19 cellular contexts compared by ENCODE assay signal in the genomic region with DNA sequence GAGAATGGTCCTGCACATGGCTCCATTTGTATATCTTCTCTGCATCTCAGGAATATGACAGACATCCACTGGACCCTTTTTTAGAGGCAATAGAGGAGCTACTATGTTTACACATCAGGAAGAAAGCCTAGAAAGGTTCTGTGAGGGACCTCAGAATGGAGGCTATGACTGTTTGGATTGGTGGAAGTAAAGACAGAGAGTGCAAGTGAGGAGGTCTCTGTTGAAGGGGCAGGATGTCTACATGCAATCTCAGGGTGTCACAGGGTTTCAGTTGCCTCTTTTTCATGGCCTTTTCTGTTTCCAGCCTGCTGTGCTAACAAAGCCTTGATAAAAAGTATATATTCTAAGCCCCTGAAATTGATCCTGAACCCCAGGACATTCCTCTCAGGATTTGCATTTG. TPM values are rescaled to one million over a fixed set of nuclear protein-coding genes. Genes with fewer than 3 reads are reported as not detected.
DNase-seq lines count a peak whose midpoint lies in the region; ATAC-seq and TF ChIP-seq lines count a peak whose summit lies in the region.
"Had no signal": no experiment of that assay in that cellular context is flagged by ENCODE, and none has a peak within 500 bp of the region (broad histone marks: within the 10 kb centered on the region; RNA-seq: fewer than 3 reads in every experiment).

No MANE protein-coding gene starts in this region.

- peak overlapping the region; percentile 41 for H3K27ac Mint-ChIP-seq in activated naive CD4-positive, alpha-beta T cell treated with anti-CD3 and anti-CD28 coated beads, Interleukin-2, amount 50 U/mL, for 24 hours
- no peak overlapping the region for H3K27ac Mint-ChIP-seq in activated naive CD4-positive, alpha-beta T cell treated with anti-CD3 and anti-CD28 coated beads for 36 hours
- H3K27ac Mint-ChIP-seq in naive thymus-derived CD4-positive, alpha-beta T cell: peak overlapping the region in 5 of 9 donors; percentile 36 to 83 (median 51)
- H3K27ac Mint-ChIP-seq: H9, IgD-negative memory B cell had no signal

- peaks cover 22% of the 10 kb centered on the region; the same call in 1 of the 2 replicates for H3K9me3 ChIP-seq in Loucy (ENCODE audit: insufficient read depth, low read depth, low read length)
- peaks cover 5 to 12% (median 6%) of the 10 kb centered on the region in 3 experiments for H3K9me3 ChIP-seq in naive thymus-derived CD4-positive, alpha-beta T cell (ENCODE audit: control insufficient read depth in 2 of 3, low read length in 3 of 3)
- no peaks in the 10 kb centered on the region for H3K9me3 ChIP-seq in upper lobe of right lung
- no peaks in the 10 kb centered on the region for H3K9me3 ChIP-seq in A673 (ENCODE audit: low read depth, low read length, poor library complexity, severe bottlenecking)
- H3K9me3 ChIP-seq: BE2C had no signal

- ATAC-seq in naive thymus-derived CD4-positive, alpha-beta T cell: no peak
- no peak for ATAC-seq in upper lobe of right lung
- ATAC-seq: HepG2 had no signal

- H3K27me3 ChIP-seq in Loucy (ENCODE audit: insufficient read depth, low read length, poor library complexity, severe bottlenecking) (no peaks in the 10 kb centered on the region), upper lobe of right lung (no peaks in the 10 kb centered on the region), A673 (replicated peaks; ENCODE audit: insufficient read depth, low read depth, low read length, poor library complexity) (no peaks in the 10 kb centered on the region)
- H3K27me3 ChIP-seq in naive thymus-derived CD4-positive, alpha-beta T cell (ENCODE audit: control insufficient read depth in 2 of 2, insufficient read depth in 2 of 2, low read length in 2 of 2): no peaks in the 10 kb centered on the region
- H3K27me3 ChIP-seq: BE2C had no signal

- no peak for DNase-seq in activated naive CD4-positive, alpha-beta T cell treated with anti-CD3 and anti-CD28 coated beads for 36 hours
- DNase-seq in naive thymus-derived CD4-positive, alpha-beta T cell: no peak
- DNase-seq in upper lobe of right lung: no peak
- no peak for DNase-seq in A673 (ENCODE audit: low spot score)
- DNase-seq: ACHN; BE2C; C1 segment of cervical spinal cord; Calu3; CD4-positive, CD25-positive, alpha-beta regulatory T cell; DMS 273 treated with DMSO at 0.1 percent for 48 hours; DMS53; GOT3; H9; KBM-7 had no signal

- peak overlapping the region; percentile 45; the same call in 1 of the 2 replicates for H2AFZ ChIP-seq in Loucy (ENCODE audit: low read length)

- H4K20me1 ChIP-seq in Loucy (ENCODE audit: insufficient read depth, low read length, poor library complexity, severe bottlenecking): no peaks in the 10 kb centered on the region

- CTCF ChIA-PET in activated naive CD4-positive, alpha-beta T cell treated with anti-CD3 and anti-CD28 coated beads for 36 hours (lab: Charles Lee): interaction anchor here (1.0 kb wide), 1 partner anchor 10 kb away, joined by 3 read pairs; no protein-coding TSS in a partner anchor
- CTCF ChIA-PET in naive thymus-derived CD4-positive, alpha-beta T cell (lab: Charles Lee): interaction anchor here (0.6 kb wide), 1 partner anchor 10 kb away, joined by 5 read pairs; the partner anchor contains the start of gene GIMAP6
- CTCF ChIA-PET in A673 (lab: Charles Lee): no interaction called here

- H3K4me3 ChIP-seq in Loucy (ENCODE audit: low read length, poor library complexity, severe bottlenecking): no peak overlapping the region
- no peak overlapping the region for H3K4me3 ChIP-seq in naive thymus-derived CD4-positive, alpha-beta T cell (ENCODE audit: low read length)
- H3K4me3 ChIP-seq in upper lobe of right lung: no peak overlapping the region
- H3K4me3 ChIP-seq in A673 (ENCODE audit: low read depth, low read length, poor library complexity, severe bottlenecking): no peak overlapping the region

- no peaks in the 10 kb centered on the region for H3F3A ChIP-seq in Loucy (ENCODE audit: low read depth)

- no TSS peak for BruUV-seq in A673 (replicated peaks; lab: Mats Ljungman, UMichigan)

- no peak for TF ChIP-seq CTCF in Loucy (conservative IDR thresholded peaks at IDR 0.05; ENCODE audit: low read length)
- TF ChIP-seq CTCF in upper lobe of right lung (IDR thresholded peaks at IDR 0.05): no peak
- no peak for TF ChIP-seq CTCF in A673 (conservative IDR thresholded peaks at IDR 0.05; ENCODE audit: low read depth, low read length)

- H3K27me3 Mint-ChIP-seq in activated naive CD4-positive, alpha-beta T cell treated with anti-CD3 and anti-CD28 coated beads, Interleukin-2, amount 50 U/mL, for 24 hours: no peaks in the 10 kb centered on the region
- no peaks in the 10 kb centered on the region for H3K27me3 Mint-ChIP-seq in activated naive CD4-positive, alpha-beta T cell treated with anti-CD3 and anti-CD28 coated beads for 36 hours (ENCODE audit: low read depth)
- no peaks in the 10 kb centered on the region for H3K27me3 Mint-ChIP-seq in naive thymus-derived CD4-positive, alpha-beta T cell
- H3K27me3 Mint-ChIP-seq: CD4-positive, CD25-positive, alpha-beta regulatory T cell had no signal

- no peaks in the 10 kb centered on the region for H3K9me2 ChIP-seq in Loucy (replicated peaks; ENCODE audit: low read depth, low read length)

- peaks cover 64% of the 10 kb centered on the region for H3K4me1 Mint-ChIP-seq in activated naive CD4-positive, alpha-beta T cell treated with anti-CD3 and anti-CD28 coated beads, Interleukin-2, amount 50 U/mL, for 24 hours
- peaks cover 52% of the 10 kb centered on the region for H3K4me1 Mint-ChIP-seq in activated naive CD4-positive, alpha-beta T cell treated with anti-CD3 and anti-CD28 coated beads for 36 hours (ENCODE audit: low read depth)
- peaks cover 16 to 88% (median 76%) of the 10 kb centered on the region in 7 donors for H3K4me1 Mint-ChIP-seq in naive thymus-derived CD4-positive, alpha-beta T cell
- H3K4me1 Mint-ChIP-seq: H9, IgD-negative memory B cell had no signal

- H3K9me3 Mint-ChIP-seq in activated naive CD4-positive, alpha-beta T cell treated with anti-CD3 and anti-CD28 coated beads, Interleukin-2, amount 50 U/mL, for 24 hours: peaks cover 32% of the 10 kb centered on the region
- H3K9me3 Mint-ChIP-seq in activated naive CD4-positive, alpha-beta T cell treated with anti-CD3 and anti-CD28 coated beads for 36 hours: peaks cover 26% of the 10 kb centered on the region
- peaks cover 14 to 87% (median 44%) of the 10 kb centered on the region in 11 donors for H3K9me3 Mint-ChIP-seq in naive thymus-derived CD4-positive, alpha-beta T cell

- peaks cover 48% of the 10 kb centered on the region for H3K36me3 Mint-ChIP-seq in activated naive CD4-positive, alpha-beta T cell treated with anti-CD3 and anti-CD28 coated beads, Interleukin-2, amount 50 U/mL, for 24 hours
- H3K36me3 Mint-ChIP-seq in activated naive CD4-positive, alpha-beta T cell treated with anti-CD3 and anti-CD28 coated beads for 36 hours (ENCODE audit: low read depth): peaks cover 24% of the 10 kb centered on the region
- H3K36me3 Mint-ChIP-seq in naive thymus-derived CD4-positive, alpha-beta T cell: peaks cover 32 to 66% (median 52%) of the 10 kb centered on the region in 5 donors

- no peak overlapping the region for H3K4me2 ChIP-seq in Loucy (ENCODE audit: low read depth, low read length, poor library complexity, severe bottlenecking)

- intact Hi-C loops in activated naive CD4-positive, alpha-beta T cell treated with anti-CD3 and anti-CD28 coated beads for 36 hours (cut with micrococcal nuclease): no loop called here
- intact Hi-C loops in naive thymus-derived CD4-positive, alpha-beta T cell (cut with micrococcal nuclease): no loop called here
- intact Hi-C loops in upper lobe of right lung (cut with DNase I): no loop called here
- intact Hi-C loops in A673 (cut with micrococcal nuclease; ENCODE audit: unreplicated experiment): no loop called here

- H3K4me1 ChIP-seq in Loucy (ENCODE audit: insufficient read depth, low read length, poor library complexity, severe bottlenecking) (no peaks in the 10 kb centered on the region), upper lobe of right lung (no peaks in the 10 kb centered on the region), A673 (ENCODE audit: insufficient read depth, low read length, poor library complexity, severe bottlenecking) (no peaks in the 10 kb centered on the region)
- peaks cover 0 to 38% of the 10 kb centered on the region in 2 donors for H3K4me1 ChIP-seq in naive thymus-derived CD4-positive, alpha-beta T cell (ENCODE audit: control insufficient read depth in 2 of 2, insufficient read depth in 2 of 2, low read length in 2 of 2)
- H3K4me1 ChIP-seq: BE2C had no signal

- no peak overlapping the region for H3K9ac ChIP-seq in Loucy (ENCODE audit: low read depth, low read length, poor library complexity, severe bottlenecking)

- POLR2A ChIA-PET in naive thymus-derived CD4-positive, alpha-beta T cell (lab: Charles Lee): interaction anchor here (0.6 to 2.1 kb wide), 10 partner anchors 9 to 115 kb away, joined by 3 to 9 read pairs (median 4); partner anchors contain the start of genes GIMAP1 and GIMAP6
- POLR2A ChIA-PET in A673 (lab: Charles Lee; ENCODE audit: low non-redundant PET): no interaction called here

- no peaks in the 10 kb centered on the region for H3K36me3 ChIP-seq in Loucy (ENCODE audit: insufficient read depth, low read length)
- no peaks in the 10 kb centered on the region for H3K36me3 ChIP-seq in naive thymus-derived CD4-positive, alpha-beta T cell (ENCODE audit: control insufficient read depth in 2 of 3, insufficient read depth in 3 of 3, low read length in 3 of 3)
- H3K36me3 ChIP-seq in upper lobe of right lung: no peaks in the 10 kb centered on the region
- no peaks in the 10 kb centered on the region for H3K36me3 ChIP-seq in A673 (ENCODE audit: insufficient read depth, low read length, poor library complexity, severe bottlenecking)
- H3K36me3 ChIP-seq: BE2C had no signal

- H3K79me2 ChIP-seq in Loucy (ENCODE audit: insufficient read depth, low read length): no peaks in the 10 kb centered on the region

- H3K4me3 Mint-ChIP-seq in activated naive CD4-positive, alpha-beta T cell treated with anti-CD3 and anti-CD28 coated beads, Interleukin-2, amount 50 U/mL, for 24 hours: no peak overlapping the region
- H3K4me3 Mint-ChIP-seq in activated naive CD4-positive, alpha-beta T cell treated with anti-CD3 and anti-CD28 coated beads for 36 hours: no peak overlapping the region
- peak overlapping the region in 3 of 10 donors; percentile 7 to 34 (median 15) for H3K4me3 Mint-ChIP-seq in naive thymus-derived CD4-positive, alpha-beta T cell
- H3K4me3 Mint-ChIP-seq: H9, IgD-negative memory B cell had no signal

- no peak overlapping the region for H3K27ac ChIP-seq in naive thymus-derived CD4-positive, alpha-beta T cell (ENCODE audit: low read depth, low read length)
- no peak overlapping the region for H3K27ac ChIP-seq in upper lobe of right lung
- H3K27ac ChIP-seq in A673 (ENCODE audit: low read depth, low read length, poor library complexity, severe bottlenecking): no peak overlapping the region

RNA-seq across cellular contexts. Expression of gene GIMAP6, which starts 9.7 kb away (rescaled TPM):
- 10 to 100 TPM; 19.2 to 20.7 TPM for total RNA-seq in activated naive CD4-positive, alpha-beta T cell treated with anti-CD3 and anti-CD28 coated beads for 36 hours
- total RNA-seq in naive thymus-derived CD4-positive, alpha-beta T cell: 100 to 1,000 TPM in 3 of 5 experiments, 10 to 100 TPM in 2; 40.3 to 173 (median 152) TPM
- 100 to 1,000 TPM; 130 to 188 TPM for polyA plus RNA-seq in naive thymus-derived CD4-positive, alpha-beta T cell
- total RNA-seq in upper lobe of right lung (61.7 TPM), A673 (2021) (not detected in 2 replicates)
- total RNA-seq: A172, Calu3, H9, HepG2 had no signal
- polyA plus RNA-seq: HepG2 had no signal

RNA-seq across cellular contexts. Expression of gene GIMAP2, which starts 43.7 kb away (rescaled TPM):
- 10 to 100 TPM; 45.0 to 49.5 TPM for total RNA-seq in activated naive CD4-positive, alpha-beta T cell treated with anti-CD3 and anti-CD28 coated beads for 36 hours
- 100 to 1,000 TPM in 3 of 5 experiments, 10 to 100 TPM in 2; 79.4 to 286 (median 122) TPM for total RNA-seq in naive thymus-derived CD4-positive, alpha-beta T cell
- polyA plus RNA-seq in naive thymus-derived CD4-positive, alpha-beta T cell: 100 to 1,000 TPM; 150 to 153 TPM
- 33.0 TPM for total RNA-seq in upper lobe of right lung
- 4.3 TPM in 2 replicates for total RNA-seq in A673 (2021)
- total RNA-seq: H9 had no signal

Comparison
In these comparisons a context has a peak if more than half of its experiments do, and no peak if none do; other contexts are left out.
1. RNA of gene GIMAP6, which starts 9.7 kb away (total RNA-seq): 40.3 to 173 TPM in naive thymus-derived CD4-positive, alpha-beta T cell, 61.7 TPM in upper lobe of right lung (single experiment) and 19.2 to 20.7 TPM in activated naive CD4-positive, alpha-beta T cell treated with anti-CD3 and anti-CD28 coated beads for 36 hours; not detected in A673; every median in the first group is over 10 times any median in the second.